ENCODE assay signal across 23 cellular contexts in genomic region chr1:100422065-100422464, GRCh38.
DNase-seq lines count a peak whose midpoint lies in the region; ATAC-seq, FAIRE-seq and TF ChIP-seq lines count a peak whose summit lies in the region.
"Had no signal": no experiment of that assay in that cellular context is flagged by ENCODE, and none has a peak within 500 bp of the region (broad histone marks: within the 10 kb centered on the region; RNA-seq: fewer than 3 reads in every experiment).

No MANE protein-coding gene starts in this region.

- H3K27ac ChIP-seq in H1 (ENCODE audit: low read depth, low read length): no peak overlapping the region
- H3K27ac ChIP-seq: ascending aorta, C4-2B, suprapubic skin had no signal

- H3K27me3 ChIP-seq in H1 (replicated peaks in 1 of 4; ENCODE audit: control insufficient read depth in 3 of 4, extremely low read depth in 1 of 4, insufficient read depth in 3 of 4, low read length in 3 of 4): no peaks in the 10 kb centered on the region; a peak in 1 of 7 replicates
- H3K27me3 ChIP-seq: ascending aorta, suprapubic skin had no signal

- no peak overlapping the region for H3K14ac ChIP-seq in H1 (ENCODE audit: insufficient read length)

- peaks cover 6% of the 10 kb centered on the region for H3K9me3 Mint-ChIP-seq in activated naive CD4-positive, alpha-beta T cell treated with anti-CD3 and anti-CD28 coated beads, Interleukin-2, amount 50 U/mL, for 24 hours
- H3K9me3 Mint-ChIP-seq in activated naive CD4-positive, alpha-beta T cell treated with anti-CD3 and anti-CD28 coated beads, Interleukin-2, amount 50 U/mL, for 72 hours: peaks cover 0 to 10% of the 10 kb centered on the region in 2 donors
- H3K9me3 Mint-ChIP-seq: stimulated activated memory B cell treated with anti-CD40 and anti-IgM and Interleukin-4, amounts not matched to agents 10 μg/mL and 1 μg/mL and 100 μg/mL, for 72 hours had no signal

- H4K91ac ChIP-seq in H1 (replicated peaks; ENCODE audit: insufficient read length, low read length): no peak overlapping the region

- peaks cover 18% of the 10 kb centered on the region for H3K36me3 Mint-ChIP-seq in activated naive CD4-positive, alpha-beta T cell treated with anti-CD3 and anti-CD28 coated beads, Interleukin-2, amount 50 U/mL, for 24 hours
- H3K36me3 Mint-ChIP-seq in activated naive CD4-positive, alpha-beta T cell treated with anti-CD3 and anti-CD28 coated beads, Interleukin-2, amount 50 U/mL, for 72 hours: peaks cover 9 to 26% of the 10 kb centered on the region in 2 donors

- H4K20me1 ChIP-seq in H1 (replicated peaks in 1 of 2; ENCODE audit: control insufficient read depth in 1 of 2, insufficient read depth in 2 of 2, low read length in 2 of 2): peaks cover 0 to 1% of the 10 kb centered on the region in 2 experiments

- no peak overlapping the region for H4K8ac ChIP-seq in H1 (ENCODE audit: extremely low read depth, insufficient read depth, low read length)

- TF ChIP-seq RAD21 in H1 (IDR thresholded peaks at IDR 0.05 in 1 of 2, conservative IDR thresholded peaks at IDR 0.05 in 1 of 2; ENCODE audit: low read depth in 2 of 2, low read length in 2 of 2): no peak

- H2BK120ac ChIP-seq in H1 (replicated peaks; ENCODE audit: low read depth, low read length): no peak overlapping the region

- no peak overlapping the region for H3K4me2 ChIP-seq in H1 (ENCODE audit: insufficient read depth in 1 of 2, low read depth in 2 of 2, low read length in 2 of 2)

- no peaks in the 10 kb centered on the region for H3K9me3 ChIP-seq in H1 (ENCODE audit: insufficient read depth in 2 of 2, low read depth in 1 of 2, low read length in 1 of 2)
- H3K9me3 ChIP-seq: ascending aorta, suprapubic skin had no signal

- POLR2A ChIA-PET in H1 (lab: Charles Lee; ENCODE audit: partially characterized antibody): no interaction called here

- H2BK20ac ChIP-seq in H1 (ENCODE audit: low read length): no peak overlapping the region

- no peaks in the 10 kb centered on the region for H3K27me3 Mint-ChIP-seq in activated naive CD4-positive, alpha-beta T cell treated with anti-CD3 and anti-CD28 coated beads, Interleukin-2, amount 50 U/mL, for 24 hours
- H3K27me3 Mint-ChIP-seq: stimulated activated memory B cell treated with anti-CD40 and anti-IgM and Interleukin-4, amounts not matched to agents 10 μg/mL and 1 μg/mL and 100 μg/mL, for 72 hours had no signal

- H3K4ac ChIP-seq in H1 (replicated peaks; ENCODE audit: insufficient read length, low read depth, low read length): no peak overlapping the region

- H3K56ac ChIP-seq in H1 (replicated peaks; ENCODE audit: insufficient read length, low read depth, low read length): no peak overlapping the region

- H3K4me1 ChIP-seq in H1 (replicated peaks in 1 of 4; ENCODE audit: control insufficient read depth in 3 of 4, insufficient read depth in 4 of 4, low read length in 3 of 4): peaks cover 0 to 5% (median 3%) of the 10 kb centered on the region in 4 experiments; a peak in 4 of 7 replicates
- H3K4me1 ChIP-seq: ascending aorta, suprapubic skin had no signal

- H3K9ac ChIP-seq in H1 (replicated peaks in 1 of 4; ENCODE audit: extremely low read depth in 1 of 4, low read depth in 3 of 4, low read length in 3 of 4): no peak overlapping the region

- H3K18ac ChIP-seq in H1 (ENCODE audit: extremely low read depth, low read length): no peak overlapping the region

- CTCF ChIA-PET in H1 (lab: Charles Lee; ENCODE audit: partially characterized antibody): interaction anchor here (1.7 to 4.3 kb wide), 5 partner anchors 10 to 64 kb away, joined by 7 to 30 read pairs (median 11); no protein-coding TSS in a partner anchor

- H2BK5ac ChIP-seq in H1 (ENCODE audit: low read depth, low read length): no peak overlapping the region

- no peak overlapping the region for H2AFZ ChIP-seq in H1 (ENCODE audit: low read length)

- no peak overlapping the region for H3K23ac ChIP-seq in H1 (ENCODE audit: insufficient read length)

- peaks cover 71% of the 10 kb centered on the region for H3K4me1 Mint-ChIP-seq in activated naive CD4-positive, alpha-beta T cell treated with anti-CD3 and anti-CD28 coated beads, Interleukin-2, amount 50 U/mL, for 24 hours

- no peak for FAIRE-seq in H1 (lab: Jason Lieb, UNC)

- TF ChIP-seq EP300 in H1 (IDR thresholded peaks at IDR 0.05; ENCODE audit: borderline replicate concordance in 1 of 2, low read depth in 2 of 2, low read length in 2 of 2): no peak

- no peaks in the 10 kb centered on the region for H3K79me2 ChIP-seq in H1 (ENCODE audit: control insufficient read depth in 1 of 2, insufficient read depth in 2 of 2, low read length in 2 of 2)

- H3K79me1 ChIP-seq in H1 (ENCODE audit: low read depth, low read length): 0 out of 2 replicates have a peak, but pooled peaks cover 2% of the 10 kb centered on the region

- H3K4me3 ChIP-seq in H1 (ENCODE audit: extremely low read depth in 1 of 4, insufficient read depth in 2 of 4, low read depth in 3 of 4, low read length in 4 of 4): no peak overlapping the region
- H3K4me3 ChIP-seq: ascending aorta, suprapubic skin had no signal

- DNase-seq in activated naive CD4-positive, alpha-beta T cell treated with anti-CD3 and anti-CD28 coated beads, Interleukin-2, amount 50 U/mL, for 72 hours (ENCODE audit: low spot score in 2 of 2): no peak
- DNase-seq in NCI-H1436 treated with DMSO at 0.1 percent for 48 hours (lab: John Stamatoyannopoulos, UW) (peak; percentile 56), H1 (ENCODE audit: low read depth in 1 of 2, low spot score in 2 of 2) (no peak), GM19240 (ENCODE audit: insufficient read length, low spot score) (no peak), epidermal melanocyte (ENCODE audit: insufficient read length, low spot score) (no peak)
- DNase-seq: activated naive CD4-positive, alpha-beta T cell; central memory CD4-positive, alpha-beta T cell; DMS153; foreskin melanocyte; hypothalamus; left ventricle myocardium superior; NCI-H1092; NCI-H446 treated with DMSO at 0.1 percent for 48 hours; occipital lobe; SIG-M5; stimulated activated CD4-positive, alpha-beta T cell treated with anti-CD3 and anti-CD28 coated beads, Interleukin-2, amount 100 ng/mL, for 24 hours had no signal

- 74% methylated on average over 2 of the region's 2 CpGs; no CpG with 5 or more reads in 1 of the 2 experiments for WGBS in H1 (ENCODE audit: extremely low coverage in 1 of 2, insufficient coverage in 1 of 2, insufficient read length in 1 of 2, insufficient replicate concordance in 2 of 2, low coverage in 1 of 2, low lambda C conversion rate in 2 of 2, missing lambda C conversion rate in 1 of 2), 2 experiments

- H2AK5ac ChIP-seq in H1 (ENCODE audit: low read depth, low read length): no peak overlapping the region

- no peaks in the 10 kb centered on the region for H3K36me3 ChIP-seq in H1 (ENCODE audit: control insufficient read depth in 2 of 4, insufficient read depth in 4 of 4, low read length in 3 of 4)
- H3K36me3 ChIP-seq: ascending aorta, suprapubic skin had no signal

- H2BK15ac ChIP-seq in H1 (ENCODE audit: low read length): no peak overlapping the region

- no peak overlapping the region for H4K5ac ChIP-seq in H1 (ENCODE audit: insufficient read length, low read depth, low read length)

- TF ChIP-seq POLR2A in H1 (IDR thresholded peaks at IDR 0.05; ENCODE audit: control extremely low read depth in 1 of 2, low read depth in 2 of 2, low read length in 2 of 2): no peak

- no peak for TF ChIP-seq CTCF in H1 (IDR thresholded peaks at IDR 0.05; ENCODE audit: control extremely low read depth in 1 of 3, insufficient read depth in 1 of 3, low read depth in 1 of 3, low read length in 3 of 3)

- no peak overlapping the region for H2BK12ac ChIP-seq in H1 (ENCODE audit: low read depth, low read length)

- H3K4me3 Mint-ChIP-seq in activated naive CD4-positive, alpha-beta T cell treated with anti-CD3 and anti-CD28 coated beads, Interleukin-2, amount 50 U/mL, for 24 hours: no peak overlapping the region
- H3K4me3 Mint-ChIP-seq: stimulated activated memory B cell treated with anti-CD40 and anti-IgM and Interleukin-4, amounts not matched to agents 10 μg/mL and 1 μg/mL and 100 μg/mL, for 72 hours had no signal

- peak overlapping the region; percentile 69 for H3K27ac Mint-ChIP-seq in activated naive CD4-positive, alpha-beta T cell treated with anti-CD3 and anti-CD28 coated beads, Interleukin-2, amount 50 U/mL, for 24 hours
- peak overlapping the region in 1 of 2 donors; percentile 41 for H3K27ac Mint-ChIP-seq in activated naive CD4-positive, alpha-beta T cell treated with anti-CD3 and anti-CD28 coated beads, Interleukin-2, amount 50 U/mL, for 72 hours

- no peaks in the 10 kb centered on the region for H3K23me2 ChIP-seq in H1 (ENCODE audit: low read depth, low read length)

- ATAC-seq in activated naive CD4-positive, alpha-beta T cell treated with anti-CD3 and anti-CD28 coated beads, Interleukin-2, amount 50 U/mL, for 72 hours: no peak
- no peak for ATAC-seq in GM19467 (IDR thresholded peaks at IDR 0.05; ENCODE audit: unreplicated experiment)
- ATAC-seq: left ventricle myocardium superior; Panc1; stimulated activated memory B cell treated with anti-CD40 and anti-IgM and Interleukin-4, amounts not matched to agents 10 μg/mL and 1 μg/mL and 100 μg/mL, for 72 hours had no signal

TF ChIP-seq in H1, 55 proteins besides CTCF, POLR2A, EP300 and RAD21:
- TF ChIP-seq POLR2AphosphoS5 (IDR thresholded peaks at IDR 0.05; ENCODE audit: low read depth, low read length) (no peak), CTBP2 (IDR thresholded peaks at IDR 0.05; ENCODE audit: borderline replicate concordance, insufficient read depth, insufficient read length, low read length) (no peak), E2F6 (IDR thresholded peaks at IDR 0.05) (0 out of 2 replicates have a peak, but pooled peaks have one; percentile 13), POU5F1 (IDR thresholded peaks at IDR 0.05; ENCODE audit: low read depth, low read length) (no peak), BCL11A (IDR thresholded peaks at IDR 0.05; ENCODE audit: low read depth in 2 of 2, low read length in 2 of 2) (no peak), EZH2 (IDR thresholded peaks at IDR 0.05; ENCODE audit: low read depth, low read length, severe bottlenecking) (no peak), SUZ12 (IDR thresholded peaks at IDR 0.05; ENCODE audit: low read length) (no peak), BACH1 (IDR thresholded peaks at IDR 0.05; ENCODE audit: low read length) (no peak)
TF ChIP-seq in H1: peak in this region for 1.
